ENCODE assay signal across 19 cellular contexts in genomic region chr7:84113286-84113685, GRCh38.
A peak's percentile ranks its signal among the peaks of the same experiment; 100 is the strongest.
DNase-seq lines count a peak whose midpoint lies in the region; ATAC-seq, FAIRE-seq and TF ChIP-seq lines count a peak whose summit lies in the region.
"Had no signal": no experiment of that assay in that cellular context is flagged by ENCODE, and none has a peak within 500 bp of the region (broad histone marks: within the 10 kb centered on the region; RNA-seq: fewer than 3 reads in every experiment).

No MANE protein-coding gene starts in this region.

- TF ChIP-seq CTCF in liver (IDR thresholded peaks at IDR 0.05; ENCODE audit: low read depth, low read length, missing input control) (no peak), HepG2 (CRISPR knock-in tag; IDR thresholded peaks at IDR 0.05) (no peak), endothelial cell of umbilical vein (IDR thresholded peaks at IDR 0.05; ENCODE audit: extremely low read depth in 1 of 2, insufficient read depth in 1 of 2, low read depth in 1 of 2, low read length in 2 of 2) (no peak)

- H3K9me3 Mint-ChIP-seq in effector memory CD8-positive, alpha-beta T cell: peaks cover 4 to 9% of the 10 kb centered on the region in 2 donors
- H3K9me3 Mint-ChIP-seq: naive thymus-derived CD8-positive, alpha-beta T cell had no signal

- FAIRE-seq in HepG2 (lab: Jason Lieb, UNC) (no peak), endothelial cell of umbilical vein (lab: Jason Lieb, UNC) (peak; percentile 76)
- FAIRE-seq: H1, small intestine had no signal

- BruUV-seq in HepG2 (replicated peaks; lab: Mats Ljungman, UMichigan) (no TSS peak), endothelial cell of umbilical vein (replicated peaks; lab: Mats Ljungman, UMichigan) (no TSS peak)

- POLR2A ChIA-PET in HepG2 (lab: Yijun Ruan, JAX): no interaction called here
- POLR2A ChIA-PET in endothelial cell of umbilical vein (lab: Charles Lee): interaction anchor here (0.6 kb wide), 1 partner anchor 125 kb away, joined by 5 read pairs; no protein-coding TSS in a partner anchor

- CTCF ChIA-PET in HepG2 (lab: Yijun Ruan, JAX; ENCODE audit: low intra/inter-chr PET ratio, low total read pairs): no interaction called here
- CTCF ChIA-PET in endothelial cell of umbilical vein (lab: Charles Lee): interaction anchor here (1.2 to 1.4 kb wide), 3 partner anchors 9 to 41 kb away, joined by 3 to 4 read pairs (median 4); no protein-coding TSS in a partner anchor

- H3K4me3 Mint-ChIP-seq in effector memory CD8-positive, alpha-beta T cell: no peak overlapping the region
- H3K4me3 Mint-ChIP-seq: naive thymus-derived CD8-positive, alpha-beta T cell; T-helper 17 cell had no signal

- no peak overlapping the region for H3K9ac ChIP-seq in liver (ENCODE audit: low read depth in 1 of 2, low read length in 2 of 2)
- H3K9ac ChIP-seq in HepG2 (ENCODE audit: insufficient read depth, low read depth, low read length): no peak overlapping the region
- H3K9ac ChIP-seq in endothelial cell of umbilical vein (replicated peaks; ENCODE audit: extremely low read depth, insufficient read depth, low read length): peak overlapping the region; percentile 33
- H3K9ac ChIP-seq in muscle layer of colon (ENCODE audit: low read length): no peak overlapping the region

- no peak overlapping the region for H3K27ac Mint-ChIP-seq in effector memory CD8-positive, alpha-beta T cell
- H3K27ac Mint-ChIP-seq: naive thymus-derived CD8-positive, alpha-beta T cell; T-helper 17 cell had no signal

- ATAC-seq in HepG2 (no peak), HG02623 (IDR thresholded peaks at IDR 0.05; ENCODE audit: unreplicated experiment) (no peak), HG02884 (IDR thresholded peaks at IDR 0.05; ENCODE audit: unreplicated experiment) (no peak)
- ATAC-seq in effector memory CD8-positive, alpha-beta T cell (replicated peaks): no peak
- ATAC-seq: activated CD4-positive, CD25-positive, alpha-beta regulatory T cell treated with anti-CD3 and anti-CD28 coated beads, Interleukin-2, amount 50 U/mL, for 24 hours; foreskin keratinocyte; naive thymus-derived CD8-positive, alpha-beta T cell; T-helper 17 cell had no signal

- no peaks in the 10 kb centered on the region for H3K9me1 ChIP-seq in endothelial cell of umbilical vein (replicated peaks; ENCODE audit: control insufficient read depth, extremely low read depth, insufficient read depth, low read length)

- H3K9me3 ChIP-seq in liver (ENCODE audit: control insufficient read depth in 4 of 4, low read length in 3 of 4): no peaks in the 10 kb centered on the region
- no peaks in the 10 kb centered on the region for H3K9me3 ChIP-seq in HepG2 (ENCODE audit: low read length)
- no peaks in the 10 kb centered on the region for H3K9me3 ChIP-seq in endothelial cell of umbilical vein (replicated peaks; ENCODE audit: control insufficient read depth, insufficient read depth, low read length)
- H3K9me3 ChIP-seq in muscle layer of colon (ENCODE audit: low read length): no peaks in the 10 kb centered on the region
- H3K9me3 ChIP-seq: Caco-2 had no signal

- no peaks in the 10 kb centered on the region for H3K36me3 ChIP-seq in liver (ENCODE audit: control insufficient read depth in 4 of 4, insufficient read depth in 3 of 4, low read depth in 1 of 4, low read length in 3 of 4)
- H3K36me3 ChIP-seq in HepG2 (replicated peaks in 1 of 2; ENCODE audit: control insufficient read depth in 1 of 2, insufficient read depth in 2 of 2, low read length in 2 of 2): no peaks in the 10 kb centered on the region
- H3K36me3 ChIP-seq in endothelial cell of umbilical vein (ENCODE audit: control insufficient read depth in 2 of 2, extremely low read depth in 1 of 2, insufficient read depth in 2 of 2, low read length in 2 of 2): no peaks in the 10 kb centered on the region
- no peaks in the 10 kb centered on the region for H3K36me3 ChIP-seq in muscle layer of colon (ENCODE audit: insufficient read depth, low read length)

- H4K20me1 ChIP-seq in HepG2 (ENCODE audit: insufficient read depth, low read length) (no peaks in the 10 kb centered on the region), endothelial cell of umbilical vein (replicated peaks; ENCODE audit: control insufficient read depth, extremely low read depth, insufficient read depth, low read length) (no peaks in the 10 kb centered on the region)

- TF ChIP-seq EP300 in HepG2 (IDR thresholded peaks at IDR 0.05; ENCODE audit: low read depth in 2 of 2, low read length in 2 of 2) (no peak), HepG2 (CRISPR knock-in tag; IDR thresholded peaks at IDR 0.05; ENCODE audit: borderline replicate concordance) (no peak)

- TF ChIP-seq POLR2A in HepG2 (IDR thresholded peaks at IDR 0.05; ENCODE audit: insufficient read depth in 1 of 2, low read depth in 2 of 2, low read length in 2 of 2) (no peak), endothelial cell of umbilical vein (IDR thresholded peaks at IDR 0.05; ENCODE audit: low read depth, low read length) (no peak)

- no peak overlapping the region for H3K27ac ChIP-seq in liver (ENCODE audit: low read depth in 1 of 2, low read length in 2 of 2)
- H3K27ac ChIP-seq in HepG2 (ENCODE audit: extremely low read length, insufficient read depth, low read length): no peak overlapping the region
- H3K27ac ChIP-seq in endothelial cell of umbilical vein (ENCODE audit: insufficient read depth, low read depth, low read length): peak overlapping the region; percentile 52
- peak overlapping the region; percentile 27 for H3K27ac ChIP-seq in muscle layer of colon (ENCODE audit: low read depth, low read length)
- H3K27ac ChIP-seq: foreskin keratinocyte had no signal

- 43% methylated on average over 2 of the region's 2 CpGs for WGBS in liver
- WGBS in HepG2 (ENCODE audit: low lambda C conversion rate): 18% methylated on average over 2 of the region's 2 CpGs

- H3K4me1 ChIP-seq in liver (ENCODE audit: control insufficient read depth in 4 of 4, insufficient read depth in 4 of 4, low read length in 3 of 4) (peaks cover 0 to 2% (median 0%) of the 10 kb centered on the region in 4 donors), HepG2 (ENCODE audit: insufficient read depth, low read length) (no peaks in the 10 kb centered on the region), endothelial cell of umbilical vein (ENCODE audit: control insufficient read depth, extremely low read depth, insufficient read depth, low read length) (peaks cover 25% of the 10 kb centered on the region), muscle layer of colon (ENCODE audit: insufficient read depth, low read length) (peaks cover 38% of the 10 kb centered on the region)

- no peaks in the 10 kb centered on the region for H3K79me2 ChIP-seq in HepG2 (ENCODE audit: insufficient read depth, low read length)
- H3K79me2 ChIP-seq in endothelial cell of umbilical vein (ENCODE audit: control insufficient read depth, insufficient read depth, low read length): no peaks in the 10 kb centered on the region

- dilution Hi-C loops in endothelial cell of umbilical vein (cut with MboI; ENCODE audit: extremely low pct_ligation_motif_present, low sequenced_read_pairs): no loop called here

- H3K4me3 ChIP-seq in liver (ENCODE audit: low read depth in 1 of 3, low read length in 3 of 3) (no peak overlapping the region), HepG2 (replicated peaks in 1 of 3; ENCODE audit: insufficient read depth in 1 of 3, low read depth in 2 of 3, low read length in 3 of 3) (no peak overlapping the region), endothelial cell of umbilical vein (replicated peaks in 1 of 3; ENCODE audit: insufficient read depth in 1 of 3, low read depth in 1 of 3, low read length in 3 of 3) (no peak overlapping the region), muscle layer of colon (ENCODE audit: low read depth in 1 of 2, low read length in 2 of 2) (no peak overlapping the region)

- no peaks in the 10 kb centered on the region for H3K27me3 ChIP-seq in liver (ENCODE audit: control insufficient read depth in 4 of 4, insufficient read depth in 4 of 4, low read length in 3 of 4)
- no peaks in the 10 kb centered on the region for H3K27me3 ChIP-seq in HepG2 (ENCODE audit: control insufficient read depth in 1 of 2, insufficient read depth in 2 of 2, low read length in 2 of 2)
- no peaks in the 10 kb centered on the region for H3K27me3 ChIP-seq in endothelial cell of umbilical vein (ENCODE audit: control insufficient read depth in 2 of 2, insufficient read depth in 2 of 2, low read length in 2 of 2)
- H3K27me3 ChIP-seq in muscle layer of colon (ENCODE audit: control insufficient read depth in 1 of 2, insufficient read depth in 2 of 2, low read length in 2 of 2): no peaks in the 10 kb centered on the region
- H3K27me3 ChIP-seq: foreskin keratinocyte had no signal

- TF ChIP-seq RAD21 in liver (IDR thresholded peaks at IDR 0.05) (peak in 1 of 2 donors; percentile 22), HepG2 (CRISPR knock-in tag; IDR thresholded peaks at IDR 0.05) (no peak)

- H3K36me3 Mint-ChIP-seq in effector memory CD8-positive, alpha-beta T cell (ENCODE audit: insufficient read depth): no peaks in the 10 kb centered on the region
- H3K36me3 Mint-ChIP-seq: naive thymus-derived CD8-positive, alpha-beta T cell had no signal

- in situ Hi-C loops in HepG2 (cut with HindIII; ENCODE audit: extremely low pct_ligation_motif_present, low pct_unique_long_range_greater_than_20kb): no loop called here

- no peaks in the 10 kb centered on the region for H3K27me3 Mint-ChIP-seq in effector memory CD8-positive, alpha-beta T cell
- H3K27me3 Mint-ChIP-seq: naive thymus-derived CD8-positive, alpha-beta T cell; T-helper 17 cell had no signal

- H2AFZ ChIP-seq in HepG2 (ENCODE audit: low read length) (no peak overlapping the region), endothelial cell of umbilical vein (ENCODE audit: low read depth, low read length) (peak overlapping the region; percentile 79)

- H3K4me2 ChIP-seq in HepG2 (ENCODE audit: low read depth, low read length): no peak overlapping the region
- H3K4me2 ChIP-seq in endothelial cell of umbilical vein (ENCODE audit: insufficient read depth, low read length): peak overlapping the region; percentile 49

- H3K4me1 Mint-ChIP-seq in effector memory CD8-positive, alpha-beta T cell (ENCODE audit: low read depth in 2 of 2): no peaks in the 10 kb centered on the region
- H3K4me1 Mint-ChIP-seq: T-helper 17 cell had no signal

- intact Hi-C loops in HepG2 (cut with micrococcal nuclease; ENCODE audit: unreplicated experiment) (no loop called here), endothelial cell of umbilical vein (cut with micrococcal nuclease) (loop anchor here (2.0 to 5.0 kb wide), 4 partner anchors 52 to 189 kb away; no protein-coding TSS in a partner anchor)

- DNase-seq in HepG2 (ENCODE audit: low spot score) (no peak), endothelial cell of umbilical vein (ENCODE audit: low read depth, low spot score) (peak; percentile 84)
- no peak for DNase-seq in effector memory CD8-positive, alpha-beta T cell
- DNase-seq in stimulated activated naive CD4-positive, alpha-beta T cell (lab: John Stamatoyannopoulos, UW): no peak
- DNase-seq: ACHN; Caco-2; foreskin keratinocyte; Kasumi-1; naive thymus-derived CD8-positive, alpha-beta T cell; NCI-H1694 treated with DMSO at 0.1 percent for 48 hours; NCI-H524 treated with DMSO at 0.1 percent for 48 hours; small intestine; T-helper 17 cell had no signal

TF ChIP-seq in liver, 16 proteins besides CTCF, POLR2A, EP300 and RAD21 (continues in another document):
- TF ChIP-seq HNF4G (IDR thresholded peaks at IDR 0.05): no peak

TF ChIP-seq in HepG2, 621 proteins besides CTCF, POLR2A, EP300 and RAD21 (continues in another document):
- TF ChIP-seq HES4 (CRISPR knock-in tag; IDR thresholded peaks at IDR 0.05; ENCODE audit: borderline replicate concordance): no peak

Comparison
In these comparisons a context has a peak if more than half of its experiments do, and no peak if none do; other contexts are left out.
1. H3K27ac ChIP-seq: peak in endothelial cell of umbilical vein (single experiment) and muscle layer of colon (single experiment); none in liver (0 of 2) and HepG2 (single experiment).